In genomic region chr17:69159418-69159817, GRCh38 we compare ENCODE assay signal across 29 cellular contexts.
"Had no signal": no experiment of that assay in that cellular context is flagged by ENCODE, and none has a peak within 500 bp of the region (broad histone marks: within the 10 kb centered on the region; RNA-seq: fewer than 3 reads in every experiment).

No MANE protein-coding gene starts in this region.

- DNase-seq: stimulated activated CD4-positive, alpha-beta T cell treated with anti-CD3 and anti-CD28 coated beads, Interleukin-2, amount 100 ng/mL, for 48 hours; stimulated activated CD4-positive, alpha-beta T cell treated with anti-CD3 and anti-CD28 coated beads, Interleukin-4, amount 100 ng/mL, for 1 hour; stimulated activated CD4-positive, alpha-beta T cell treated with anti-CD3 and anti-CD28 coated beads, Interleukin-4, amount 100 ng/mL, for 24 hours; stimulated activated CD4-positive, alpha-beta T cell treated with anti-CD3 and anti-CD28 coated beads, Interleukin-4, amount 100 ng/mL, for 4 hours; stimulated activated CD8-positive, alpha-beta memory T cell treated with anti-CD3 and anti-CD28 coated beads, Interleukin-4, amount 100 ng/mL, for 48 hours; stimulated activated naive B cell treated with anti-CD40 and anti-IgM and Interleukin-4, amounts not matched to agents 10 μg/mL and 1 μg/mL and 100 μg/mL, for 72 hours; stimulated activated naive CD4-positive, alpha-beta T cell; stimulated activated naive CD4-positive, alpha-beta T cell treated with Interleukin-2 at 50 U/mL for 16 hours; stimulated activated naive CD8-positive, alpha-beta T cell treated with anti-CD3 and anti-CD28 coated beads, Interleukin-15, amount 100 ng/mL, for 72 hours; stimulated activated naive CD8-positive, alpha-beta T cell treated with anti-CD3 and anti-CD28 coated beads, Interleukin-15, Interleukin-2, amounts not matched to agents 100 U/mL and 50 U/mL, for 24 hours; stomach; substantia nigra; testis; thyroid gland; tibial artery; transverse colon; trophoblast cell; upper lobe of right lung; uterus had no signal

- H3K36me3 ChIP-seq: stomach, thoracic aorta, thyroid gland, tibial artery, transverse colon, upper lobe of left lung, upper lobe of right lung, uterus, vagina had no signal

- H3K27me3 ChIP-seq: stomach, suprapubic skin, testis, thyroid gland, tibial artery, tibial nerve, transverse colon, upper lobe of left lung, upper lobe of right lung, uterus, vagina had no signal

- H3K4me3 ChIP-seq: stomach, suprapubic skin, testis, thoracic aorta, thyroid gland, tibial artery, tibial nerve, transverse colon, upper lobe of left lung, upper lobe of right lung, uterus, vagina had no signal

- H3K27me3 Mint-ChIP-seq: stimulated activated memory B cell treated with anti-CD40 and anti-IgM and Interleukin-4, amounts not matched to agents 10 μg/mL and 1 μg/mL and 100 μg/mL, for 72 hours; stimulated activated naive B cell treated with anti-CD40 and anti-IgM and Interleukin-4, amounts not matched to agents 10 μg/mL and 1 μg/mL and 100 μg/mL, for 72 hours; stimulated activated naive CD8-positive, alpha-beta T cell treated with anti-CD3 and anti-CD28 coated beads, Interleukin-15, amount 100 ng/mL, for 72 hours; stimulated activated naive CD8-positive, alpha-beta T cell treated with anti-CD3 and anti-CD28 coated beads, Interleukin-15, Interleukin-2, amounts not matched to agents 100 ng/mL and 50 ng/mL, for 24 hours; type B pancreatic cell had no signal

- FAIRE-seq: urothelium cell line had no signal

- ATAC-seq: stimulated activated effector memory CD8-positive, alpha-beta T cell treated with anti-CD3 and anti-CD28 coated beads, Interleukin-12 subunit alpha, Interleukin-12 subunit beta, amount 100 ng/mL, for 72 hours; stimulated activated memory B cell treated with anti-CD40 and anti-IgM and Interleukin-4, amounts not matched to agents 10 μg/mL and 1 μg/mL and 100 μg/mL, for 72 hours; stimulated activated naive B cell treated with anti-CD40 and anti-IgM and Interleukin-4, amounts not matched to agents 10 μg/mL and 1 μg/mL and 100 μg/mL, for 72 hours; stimulated activated naive CD8-positive, alpha-beta T cell treated with anti-CD3 and anti-CD28 coated beads, Interleukin-15, amount 100 ng/mL, for 72 hours; stimulated activated naive CD8-positive, alpha-beta T cell treated with anti-CD3 and anti-CD28 coated beads, Interleukin-15, Interleukin-2, amounts not matched to agents 100 U/mL and 50 U/mL, for 24 hours; upper lobe of right lung had no signal

- H3K9me3 ChIP-seq: stomach, suprapubic skin, testis, thoracic aorta, thyroid gland, tibial artery, tibial nerve, transverse colon, upper lobe of left lung, upper lobe of right lung, uterus, vagina had no signal

- H3K27ac ChIP-seq: stomach, suprapubic skin, testis, thoracic aorta, thyroid gland, tibial artery, tibial nerve, transverse colon, upper lobe of left lung, upper lobe of right lung, uterus, vagina had no signal

- H3K9me3 Mint-ChIP-seq: stimulated activated effector memory CD8-positive, alpha-beta T cell treated with anti-CD3 and anti-CD28 coated beads, Interleukin-12 subunit alpha, Interleukin-12 subunit beta, amount 100 ng/mL, for 72 hours; stimulated activated naive CD8-positive, alpha-beta T cell treated with anti-CD3 and anti-CD28 coated beads, Interleukin-15, amount 100 ng/mL, for 72 hours; stimulated activated naive CD8-positive, alpha-beta T cell treated with anti-CD3 and anti-CD28 coated beads, Interleukin-15, Interleukin-2, amounts not matched to agents 100 ng/mL and 50 ng/mL, for 24 hours; type B pancreatic cell had no signal

- H3K27ac Mint-ChIP-seq: stimulated activated effector memory CD8-positive, alpha-beta T cell treated with anti-CD3 and anti-CD28 coated beads, Interleukin-12 subunit alpha, Interleukin-12 subunit beta, amount 100 ng/mL, for 72 hours; stimulated activated memory B cell treated with anti-CD40 and anti-IgM and Interleukin-4, amounts not matched to agents 10 μg/mL and 1 μg/mL and 100 μg/mL, for 72 hours; stimulated activated naive B cell treated with anti-CD40 and anti-IgM and Interleukin-4, amounts not matched to agents 10 μg/mL and 1 μg/mL and 100 μg/mL, for 72 hours; stimulated activated naive CD8-positive, alpha-beta T cell treated with anti-CD3 and anti-CD28 coated beads, Interleukin-15, amount 100 ng/mL, for 72 hours; stimulated activated naive CD8-positive, alpha-beta T cell treated with anti-CD3 and anti-CD28 coated beads, Interleukin-15, Interleukin-2, amounts not matched to agents 100 ng/mL and 50 ng/mL, for 24 hours; type B pancreatic cell had no signal

- H3K36me3 Mint-ChIP-seq: stimulated activated effector memory CD8-positive, alpha-beta T cell treated with anti-CD3 and anti-CD28 coated beads, Interleukin-12 subunit alpha, Interleukin-12 subunit beta, amount 100 ng/mL, for 72 hours; type B pancreatic cell had no signal

- H3K4me3 Mint-ChIP-seq: stimulated activated effector memory CD8-positive, alpha-beta T cell treated with anti-CD3 and anti-CD28 coated beads, Interleukin-12 subunit alpha, Interleukin-12 subunit beta, amount 100 ng/mL, for 72 hours; stimulated activated memory B cell treated with anti-CD40 and anti-IgM and Interleukin-4, amounts not matched to agents 10 μg/mL and 1 μg/mL and 100 μg/mL, for 72 hours; stimulated activated naive B cell treated with anti-CD40 and anti-IgM and Interleukin-4, amounts not matched to agents 10 μg/mL and 1 μg/mL and 100 μg/mL, for 72 hours; stimulated activated naive CD8-positive, alpha-beta T cell treated with anti-CD3 and anti-CD28 coated beads, Interleukin-15, amount 100 ng/mL, for 72 hours; stimulated activated naive CD8-positive, alpha-beta T cell treated with anti-CD3 and anti-CD28 coated beads, Interleukin-15, Interleukin-2, amounts not matched to agents 100 ng/mL and 50 ng/mL, for 24 hours; type B pancreatic cell had no signal

- H3K4me1 ChIP-seq: stomach, suprapubic skin, testis, thyroid gland, tibial artery, tibial nerve, transverse colon, upper lobe of left lung, upper lobe of right lung, uterus, vagina had no signal

- H3K4me1 Mint-ChIP-seq: stimulated activated effector memory CD8-positive, alpha-beta T cell treated with anti-CD3 and anti-CD28 coated beads, Interleukin-12 subunit alpha, Interleukin-12 subunit beta, amount 100 ng/mL, for 72 hours; stimulated activated memory B cell treated with anti-CD40 and anti-IgM and Interleukin-4, amounts not matched to agents 10 μg/mL and 1 μg/mL and 100 μg/mL, for 72 hours; stimulated activated naive B cell treated with anti-CD40 and anti-IgM and Interleukin-4, amounts not matched to agents 10 μg/mL and 1 μg/mL and 100 μg/mL, for 72 hours; stimulated activated naive CD8-positive, alpha-beta T cell treated with anti-CD3 and anti-CD28 coated beads, Interleukin-15, amount 100 ng/mL, for 72 hours had no signal
